Comparison of ENCODE assay signal across 3 cellular contexts in the genomic region with DNA sequence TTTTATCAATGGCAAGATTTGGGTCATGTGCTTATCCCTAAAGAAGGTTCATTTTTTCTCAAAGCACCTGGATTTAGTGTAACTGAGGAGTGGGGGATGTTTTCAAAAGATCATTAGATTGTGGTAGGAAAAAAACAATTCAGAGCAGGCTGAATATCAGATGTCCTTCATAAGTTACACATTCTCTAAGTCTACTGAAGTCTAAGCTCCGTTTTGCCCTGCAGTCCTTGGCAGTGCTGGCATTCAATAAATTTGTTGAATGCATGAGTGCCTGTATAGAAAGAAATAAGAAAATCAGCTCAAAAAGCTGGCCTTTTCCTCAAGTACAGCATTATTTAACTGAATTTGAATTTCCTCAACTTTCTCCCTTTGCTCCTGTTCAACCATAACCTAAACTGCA.
"Had no signal": no experiment of that assay in that cellular context is flagged by ENCODE, and none has a peak within 500 bp of the region (broad histone marks: within the 10 kb centered on the region; RNA-seq: fewer than 3 reads in every experiment).

No MANE protein-coding gene starts in this region.

- DNase-seq: GDM1, GF-D8 had no signal

- H3K4me3 ChIP-seq: GM12878 had no signal
